In the genomic region with DNA sequence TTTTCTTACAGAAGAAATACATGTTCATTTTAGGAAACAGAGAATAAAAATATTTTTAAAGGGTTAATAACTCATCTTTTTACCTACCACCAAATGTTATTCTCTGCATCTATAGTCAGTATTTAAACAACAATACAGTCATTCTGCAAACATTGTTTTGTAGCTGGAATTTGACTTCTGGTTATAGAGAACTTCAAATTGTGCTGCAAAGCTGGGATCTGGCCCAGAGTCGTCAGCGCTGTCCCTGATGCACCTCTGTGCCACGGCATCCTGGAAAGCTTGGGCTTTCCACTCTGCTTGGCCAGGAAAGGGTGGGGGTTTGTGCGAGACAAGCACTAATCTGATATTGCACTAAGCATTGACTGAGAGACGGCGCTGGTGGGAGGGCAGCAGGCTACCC, we compare ENCODE assay signal across 8 cellular contexts.
"Had no signal": no experiment of that assay in that cellular context is flagged by ENCODE, and none has a peak within 500 bp of the region (broad histone marks: within the 10 kb centered on the region; RNA-seq: fewer than 3 reads in every experiment).

No MANE protein-coding gene starts in this region.

- DNase-seq: GM23248, GOT3, H9, HCEC 1CT, KBM-7 had no signal

- ATAC-seq: HepG2 had no signal

- H3K27ac ChIP-seq: GM23248, HL-60 had no signal

- H3K4me3 ChIP-seq: GM23248 had no signal

- FAIRE-seq: H54, HepG2 had no signal

- H3K9ac ChIP-seq: GM23248 had no signal

- H2AFZ ChIP-seq: GM23248 had no signal
